Comparison of ENCODE assay signal across 1 cellular context in the genomic region with DNA sequence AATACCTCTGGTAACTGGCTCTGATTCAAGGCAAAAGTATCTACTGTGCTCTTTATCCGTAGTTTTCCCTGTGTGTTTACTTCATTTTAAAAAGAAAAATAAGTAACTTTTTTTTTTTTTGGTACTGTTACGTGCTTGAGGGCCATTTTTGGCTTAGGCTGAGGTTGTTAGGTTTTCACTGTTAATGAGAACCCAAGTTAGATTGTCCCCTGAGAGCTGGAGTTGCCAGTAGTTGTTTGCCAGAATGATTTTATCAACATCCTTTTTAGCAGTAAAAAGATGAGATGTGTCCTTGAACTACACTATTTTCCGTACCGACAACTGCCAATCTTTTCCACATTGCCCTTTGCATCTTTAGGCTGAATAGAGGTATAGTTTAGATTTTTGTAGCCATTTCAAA.
TF ChIP-seq lines count a peak whose summit lies in the region.

No MANE protein-coding gene starts in this region.

TF ChIP-seq in GM23338, 12 proteins besides CTCF, POLR2A, EP300 and RAD21 (continued from another document):
- TF ChIP-seq, protein P1, sequence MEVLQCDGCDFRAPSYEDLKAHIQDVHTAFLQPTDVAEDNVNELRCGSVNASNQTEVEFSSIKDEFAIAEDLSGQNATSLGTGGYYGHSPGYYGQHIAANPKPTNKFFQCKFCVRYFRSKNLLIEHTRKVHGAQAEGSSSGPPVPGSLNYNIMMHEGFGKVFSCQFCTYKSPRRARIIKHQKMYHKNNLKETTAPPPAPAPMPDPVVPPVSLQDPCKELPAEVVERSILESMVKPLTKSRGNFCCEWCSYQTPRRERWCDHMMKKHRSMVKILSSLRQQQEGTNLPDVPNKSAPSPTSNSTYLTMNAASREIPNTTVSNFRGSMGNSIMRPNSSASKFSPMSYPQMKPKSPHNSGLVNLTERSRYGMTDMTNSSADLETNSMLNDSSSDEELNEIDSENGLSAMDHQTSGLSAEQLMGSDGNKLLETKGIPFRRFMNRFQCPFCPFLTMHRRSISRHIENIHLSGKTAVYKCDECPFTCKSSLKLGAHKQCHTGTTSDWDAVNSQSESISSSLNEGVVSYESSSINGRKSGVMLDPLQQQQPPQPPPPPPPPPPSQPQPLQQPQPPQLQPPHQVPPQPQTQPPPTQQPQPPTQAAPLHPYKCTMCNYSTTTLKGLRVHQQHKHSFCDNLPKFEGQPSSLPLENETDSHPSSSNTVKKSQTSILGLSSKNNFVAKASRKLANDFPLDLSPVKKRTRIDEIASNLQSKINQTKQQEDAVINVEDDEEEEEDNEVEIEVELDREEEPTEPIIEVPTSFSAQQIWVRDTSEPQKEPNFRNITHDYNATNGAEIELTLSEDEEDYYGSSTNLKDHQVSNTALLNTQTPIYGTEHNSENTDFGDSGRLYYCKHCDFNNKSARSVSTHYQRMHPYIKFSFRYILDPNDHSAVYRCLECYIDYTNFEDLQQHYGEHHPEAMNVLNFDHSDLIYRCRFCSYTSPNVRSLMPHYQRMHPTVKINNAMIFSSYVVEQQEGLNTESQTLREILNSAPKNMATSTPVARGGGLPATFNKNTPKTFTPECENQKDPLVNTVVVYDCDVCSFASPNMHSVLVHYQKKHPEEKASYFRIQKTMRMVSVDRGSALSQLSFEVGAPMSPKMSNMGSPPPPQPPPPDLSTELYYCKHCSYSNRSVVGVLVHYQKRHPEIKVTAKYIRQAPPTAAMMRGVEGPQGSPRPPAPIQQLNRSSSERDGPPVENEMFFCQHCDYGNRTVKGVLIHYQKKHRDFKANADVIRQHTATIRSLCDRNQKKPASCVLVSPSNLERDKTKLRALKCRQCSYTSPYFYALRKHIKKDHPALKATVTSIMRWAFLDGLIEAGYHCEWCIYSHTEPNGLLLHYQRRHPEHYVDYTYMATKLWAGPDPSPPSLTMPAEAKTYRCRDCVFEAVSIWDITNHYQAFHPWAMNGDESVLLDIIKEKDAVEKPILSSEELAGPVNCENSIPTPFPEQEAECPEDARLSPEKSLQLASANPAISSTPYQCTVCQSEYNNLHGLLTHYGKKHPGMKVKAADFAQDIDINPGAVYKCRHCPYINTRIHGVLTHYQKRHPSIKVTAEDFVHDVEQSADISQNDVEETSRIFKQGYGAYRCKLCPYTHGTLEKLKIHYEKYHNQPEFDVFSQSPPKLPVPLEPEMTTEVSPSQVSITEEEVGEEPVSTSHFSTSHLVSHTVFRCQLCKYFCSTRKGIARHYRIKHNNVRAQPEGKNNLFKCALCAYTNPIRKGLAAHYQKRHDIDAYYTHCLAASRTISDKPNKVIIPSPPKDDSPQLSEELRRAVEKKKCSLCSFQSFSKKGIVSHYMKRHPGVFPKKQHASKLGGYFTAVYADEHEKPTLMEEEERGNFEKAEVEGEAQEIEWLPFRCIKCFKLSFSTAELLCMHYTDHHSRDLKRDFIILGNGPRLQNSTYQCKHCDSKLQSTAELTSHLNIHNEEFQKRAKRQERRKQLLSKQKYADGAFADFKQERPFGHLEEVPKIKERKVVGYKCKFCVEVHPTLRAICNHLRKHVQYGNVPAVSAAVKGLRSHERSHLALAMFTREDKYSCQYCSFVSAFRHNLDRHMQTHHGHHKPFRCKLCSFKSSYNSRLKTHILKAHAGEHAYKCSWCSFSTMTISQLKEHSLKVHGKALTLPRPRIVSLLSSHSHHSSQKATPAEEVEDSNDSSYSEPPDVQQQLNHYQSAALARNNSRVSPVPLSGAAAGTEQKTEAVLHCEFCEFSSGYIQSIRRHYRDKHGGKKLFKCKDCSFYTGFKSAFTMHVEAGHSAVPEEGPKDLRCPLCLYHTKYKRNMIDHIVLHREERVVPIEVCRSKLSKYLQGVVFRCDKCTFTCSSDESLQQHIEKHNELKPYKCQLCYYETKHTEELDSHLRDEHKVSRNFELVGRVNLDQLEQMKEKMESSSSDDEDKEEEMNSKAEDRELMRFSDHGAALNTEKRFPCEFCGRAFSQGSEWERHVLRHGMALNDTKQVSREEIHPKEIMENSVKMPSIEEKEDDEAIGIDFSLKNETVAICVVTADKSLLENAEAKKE (CRISPR knock-in tag; IDR thresholded peaks at IDR 0.05) = no peak
- TF ChIP-seq ZNF331 (CRISPR knock-in tag; IDR thresholded peaks at IDR 0.05; ENCODE audit: low read depth) = no peak
